ENCODE assay signal across 8 cellular contexts in genomic region chr5:36692791-36693763, GRCh38.
DNase-seq lines count a peak whose midpoint lies in the region; ATAC-seq and TF ChIP-seq lines count a peak whose summit lies in the region.

No MANE protein-coding gene starts in this region.

- in situ Hi-C loops in astrocyte of the spinal cord (cut with HindIII; ENCODE audit: low sequenced_read_pairs), result no loop called here

- H3K4me1 Mint-ChIP-seq in Caco-2 (ENCODE audit: low read depth, unreplicated experiment), result peaks cover 24% of the 10 kb centered on the region

- H3K27me3 Mint-ChIP-seq in Caco-2 (ENCODE audit: insufficient read depth, unreplicated experiment), result no peaks in the 10 kb centered on the region

- CTCF ChIA-PET in Caco-2 (lab: Charles Lee), result no interaction called here

- H3K9me3 Mint-ChIP-seq in Caco-2 (ENCODE audit: unreplicated experiment), result no peaks in the 10 kb centered on the region

- H3K4me1 ChIP-seq in Caco-2, result peaks cover 14% of the 10 kb centered on the region; the same call in 1 of the 2 replicates

- peak; percentile 35 for ATAC-seq in GM19328 (IDR thresholded peaks at IDR 0.05; ENCODE audit: unreplicated experiment)
- ATAC-seq in HG03342 (IDR thresholded peaks at IDR 0.05; ENCODE audit: unreplicated experiment), result peak; percentile 63

- no peaks in the 10 kb centered on the region for H3K9me3 ChIP-seq in Caco-2

- TF ChIP-seq CTCF in Caco-2 (IDR thresholded peaks at IDR 0.05; ENCODE audit: insufficient read depth in 1 of 2, low read depth in 1 of 2, low read length in 1 of 2, severe bottlenecking in 1 of 2, unreplicated experiment in 1 of 2) (peak; percentile 15 to 34), astrocyte of the spinal cord (IDR thresholded peaks at IDR 0.05; ENCODE audit: low read depth, low read length) (peak; percentile 78)

- DNase-seq in Caco-2, result peak; percentile 42 to 49
- peak; percentile 81 for DNase-seq in astrocyte of the spinal cord (ENCODE audit: low read depth, low spot score)
- peak; percentile 64 for DNase-seq in iPS DF 4.7 (ENCODE audit: extremely low read depth, low spot score)
- DNase-seq in retina, result peak; percentile 94
- DNase-seq in effector CD4-positive, alpha-beta T cell, result no peak

- BruUV-seq in Caco-2 (replicated peaks; lab: Mats Ljungman, UMichigan), result no TSS peak

- H3K27me3 ChIP-seq in Caco-2 (replicated peaks; ENCODE audit: control insufficient read depth, insufficient read depth, low read length), result no peaks in the 10 kb centered on the region

- intact Hi-C loops in Caco-2 (cut with micrococcal nuclease; ENCODE audit: unreplicated experiment), result loop anchor here (10.0 kb wide), 2 partner anchors 448 to 618 kb away; partner anchors contain the start of gene NADK2

- no peak overlapping the region for H3K4me3 Mint-ChIP-seq in Caco-2 (ENCODE audit: unreplicated experiment)

- H3K27ac Mint-ChIP-seq in Caco-2 (ENCODE audit: unreplicated experiment), result no peak overlapping the region

- POLR2A ChIA-PET in Caco-2 (lab: Charles Lee), result no interaction called here

- H3K4me3 ChIP-seq in Caco-2 (ENCODE audit: low read depth, low read length), result no peak overlapping the region
- H3K4me3 ChIP-seq in astrocyte of the spinal cord (ENCODE audit: low read depth, low read length), result no peak overlapping the region

- H3K36me3 ChIP-seq in Caco-2 (ENCODE audit: control insufficient read depth, insufficient read depth, low read length), result no peaks in the 10 kb centered on the region

- H3K36me3 Mint-ChIP-seq in Caco-2 (ENCODE audit: insufficient read depth, unreplicated experiment), result peaks cover 10% of the 10 kb centered on the region

TF ChIP-seq in PFSK-1, 5 proteins besides CTCF, POLR2A, EP300 and RAD21:
- TF ChIP-seq FOXP2 (optimal IDR thresholded peaks at IDR 0.05; ENCODE audit: borderline replicate concordance, extremely low read depth, extremely low read length, insufficient read depth) (peak; percentile 43), TAF1 (IDR thresholded peaks at IDR 0.05; ENCODE audit: borderline replicate concordance, insufficient read depth, low read length) (no peak)
